ENCODE assay signal across 8 cellular contexts in genomic region chr6:161374971-161375873, GRCh38.
DNase-seq lines count a peak whose midpoint lies in the region; ATAC-seq and TF ChIP-seq lines count a peak whose summit lies in the region.

No MANE protein-coding gene starts in this region.

- no peaks in the 10 kb centered on the region for H3K36me3 ChIP-seq in colonic mucosa
- H3K36me3 ChIP-seq in mucosa of rectum (ENCODE audit: control insufficient read depth in 2 of 2, insufficient read depth in 2 of 2, low read length in 2 of 2) = no peaks in the 10 kb centered on the region

- no peak for TF ChIP-seq CTCF in colonic mucosa (IDR thresholded peaks at IDR 0.05)

- H3K9ac ChIP-seq in colonic mucosa (ENCODE audit: low read depth in 2 of 2, low read length in 2 of 2) (peak overlapping the region in 1 of 2 donors; percentile 44), mucosa of rectum (ENCODE audit: low read depth in 1 of 2, low read length in 2 of 2) (peak overlapping the region in 1 of 2 donors; percentile 15)

- H3K27me3 ChIP-seq in colonic mucosa = no peaks in the 10 kb centered on the region
- no peaks in the 10 kb centered on the region for H3K27me3 ChIP-seq in mucosa of rectum (ENCODE audit: control insufficient read depth in 2 of 2, insufficient read depth in 2 of 2, low read length in 2 of 2)

- peaks cover 3% of the 10 kb centered on the region for H3K4me1 ChIP-seq in colonic mucosa
- H3K4me1 ChIP-seq in mucosa of rectum (ENCODE audit: control insufficient read depth in 2 of 2, insufficient read depth in 2 of 2, low read length in 2 of 2) = peaks cover 0 to 4% of the 10 kb centered on the region in 2 donors

- no peak overlapping the region for H3K4me3 ChIP-seq in colonic mucosa
- H3K4me3 ChIP-seq in mucosa of rectum (ENCODE audit: low read length in 2 of 2) = peak overlapping the region; percentile 4 to 15

- H3K9me3 ChIP-seq in colonic mucosa (no peaks in the 10 kb centered on the region), mucosa of rectum (ENCODE audit: control insufficient read depth in 2 of 2, low read length in 2 of 2) (no peaks in the 10 kb centered on the region)

- H3K27ac ChIP-seq in colonic mucosa (no peak overlapping the region), mucosa of rectum (ENCODE audit: low read depth in 2 of 2, low read length in 2 of 2) (no peak overlapping the region)

- ATAC-seq in GM21528 (IDR thresholded peaks at IDR 0.05; ENCODE audit: low FRiP score, unreplicated experiment) = no peak

- intact Hi-C loops in colonic mucosa (cut with DNase I) = loop anchor here (5.0 kb wide), 1 partner anchor 223 kb away; no protein-coding TSS in a partner anchor

- DNase-seq in DMS79 (lab: John Stamatoyannopoulos, UW) = peak; percentile 16
- DNase-seq in NCI-H526 (lab: John Stamatoyannopoulos, UW) = peak; percentile 48 to 76
- peak; percentile 76 for DNase-seq in colonic mucosa
- DNase-seq in activated CD4-positive, CD25-positive, alpha-beta regulatory T cell treated with anti-CD3 and anti-CD28 coated beads, Interleukin-2, amount 50 U/mL, for 72 hours = no peak
- DNase-seq in NCI-H187 treated with DMSO at 0.1 percent for 48 hours (lab: John Stamatoyannopoulos, UW) = no peak
- no peak for DNase-seq in cerebellar nuclear complex (lab: John Stamatoyannopoulos, UW)

Comparison
In these comparisons a context has a peak if more than half of its experiments do, and no peak if none do; other contexts are left out.
1. DNase-seq: peak in DMS79 (single experiment), NCI-H526 (2 of 2) and colonic mucosa (single experiment); none in activated CD4-positive, CD25-positive, alpha-beta regulatory T cell treated with anti-CD3 and anti-CD28 coated beads, Interleukin-2, amount 50 U/mL, for 72 hours (single experiment), NCI-H187 treated with DMSO at 0.1 percent for 48 hours (single experiment) and cerebellar nuclear complex (0 of 2).